In genomic region chr10:97779492-97779891, GRCh38 we compare ENCODE assay signal across 1 cellular context.
A peak's percentile ranks its signal among the peaks of the same experiment; 100 is the strongest.
TF ChIP-seq lines count a peak whose summit lies in the region.

No MANE protein-coding gene starts in this region.

TF ChIP-seq in K562, 482 proteins besides CTCF, POLR2A, EP300 and RAD21:
- peak; percentile 59 for TF ChIP-seq PKNOX1 (IDR thresholded peaks at IDR 0.05)
- no peak for TF ChIP-seq TAF9B (IDR thresholded peaks at IDR 0.05; ENCODE audit: partially characterized antibody)
TF ChIP-seq in K562: peak in this region for 1.
